ENCODE assay signal across 12 cellular contexts in genomic region chr15:51735611-51736010, GRCh38. TPM values are rescaled to one million over a fixed set of nuclear protein-coding genes. Genes with fewer than 3 reads are reported as not detected.
A peak's percentile ranks its signal among the peaks of the same experiment; 100 is the strongest.
DNase-seq lines count a peak whose midpoint lies in the region; ATAC-seq, FAIRE-seq and TF ChIP-seq lines count a peak whose summit lies in the region.
"Had no signal": no experiment of that assay in that cellular context is flagged by ENCODE, and none has a peak within 500 bp of the region (broad histone marks: within the 10 kb centered on the region; RNA-seq: fewer than 3 reads in every experiment).

No MANE protein-coding gene starts in this region.

- peak overlapping the region; percentile 81 for H3K4me3 Mint-ChIP-seq in activated CD4-positive, alpha-beta memory T cell treated with anti-CD3 and anti-CD28 coated beads, Interleukin-2, amount 10 ng/mL, durations not matched to agents 7 days and 5 days

- peak overlapping the region; percentile 80 for H3K27ac Mint-ChIP-seq in activated CD4-positive, alpha-beta memory T cell treated with anti-CD3 and anti-CD28 coated beads, Interleukin-2, amount 10 ng/mL, durations not matched to agents 7 days and 5 days

- TF ChIP-seq CTCF in A549 (IDR thresholded peaks at IDR 0.05) (no peak), GM06990 (IDR thresholded peaks at IDR 0.05; ENCODE audit: insufficient read depth, low read length, poor library complexity, severe bottlenecking) (no peak), esophagus squamous epithelium (IDR thresholded peaks at IDR 0.05) (no peak)

- intact Hi-C loops in esophagus squamous epithelium (cut with DNase I) = no loop called here

- peaks cover 15% of the 10 kb centered on the region for H3K36me3 Mint-ChIP-seq in activated CD4-positive, alpha-beta memory T cell treated with anti-CD3 and anti-CD28 coated beads, Interleukin-2, amount 10 ng/mL, durations not matched to agents 7 days and 5 days (ENCODE audit: low read depth)

- FAIRE-seq in A549 (lab: Jason Lieb, UNC) = no peak

- ATAC-seq in A549 (no peak), HG02852 (IDR thresholded peaks at IDR 0.05; ENCODE audit: unreplicated experiment) (no peak), HG02885 (IDR thresholded peaks at IDR 0.05; ENCODE audit: poor library complexity, unreplicated experiment) (no peak)
- ATAC-seq: esophagus mucosa had no signal

- DNase-seq in A549 (ENCODE audit: low read depth in 1 of 2, low spot score in 1 of 2) (no peak), GM06990 (ENCODE audit: extremely low read depth, insufficient read length) (no peak), esophagus squamous epithelium (lab: John Stamatoyannopoulos, UW) (no peak), retina (no peak), cortex of kidney (lab: John Stamatoyannopoulos, UW) (no peak)
- peak; percentile 35 for DNase-seq in activated CD4-positive, alpha-beta memory T cell treated with anti-CD3 and anti-CD28 coated beads, Interleukin-2, amount 10 ng/mL, durations not matched to agents 7 days and 5 days
- DNase-seq: activated gamma-delta T cell, H7 had no signal

- no peak for TF ChIP-seq EP300 in A549 (IDR thresholded peaks at IDR 0.05)

- no peaks in the 10 kb centered on the region for H3K36me3 ChIP-seq in GM06990 (ENCODE audit: control insufficient read depth, insufficient read depth, low read length)
- H3K36me3 ChIP-seq in esophagus squamous epithelium = no peaks in the 10 kb centered on the region

- H3K4me2 ChIP-seq in A549 = peak overlapping the region; percentile 95

- peaks cover 16% of the 10 kb centered on the region for H3K4me1 ChIP-seq in A549
- peaks cover 27 to 80% (median 45%) of the 10 kb centered on the region in 3 donors for H3K4me1 ChIP-seq in esophagus squamous epithelium

- TF ChIP-seq POLR2A in A549 (IDR thresholded peaks at IDR 0.05; ENCODE audit: low read length) = no peak
- no peak for TF ChIP-seq POLR2A in esophagus squamous epithelium (IDR thresholded peaks at IDR 0.05)

- H3K4me1 Mint-ChIP-seq in activated CD4-positive, alpha-beta memory T cell treated with anti-CD3 and anti-CD28 coated beads, Interleukin-2, amount 10 ng/mL, durations not matched to agents 7 days and 5 days = peaks cover 65% of the 10 kb centered on the region

- H3K4me3 ChIP-seq in A549 (no peak overlapping the region), GM06990 (replicated peaks; ENCODE audit: low read depth, low read length) (peak overlapping the region; percentile 78), esophagus squamous epithelium (peak overlapping the region in 1 of 4 donors; percentile 92)
- H3K4me3 ChIP-seq: SK-N-MC had no signal

- POLR2A ChIA-PET in A549 (lab: Yijun Ruan, JAX) = interaction anchor here (1.1 kb wide), 1 partner anchor 10 kb away, joined by 3 read pairs; no protein-coding TSS in a partner anchor
- POLR2A ChIA-PET in activated CD4-positive, alpha-beta memory T cell treated with anti-CD3 and anti-CD28 coated beads, Interleukin-2, amount 10 ng/mL, durations not matched to agents 7 days and 5 days (lab: Charles Lee) = interaction anchor here (2.1 kb wide), 1 partner anchor 13 kb away, joined by 5 read pairs; no protein-coding TSS in a partner anchor

- H3K9me3 Mint-ChIP-seq in activated CD4-positive, alpha-beta memory T cell treated with anti-CD3 and anti-CD28 coated beads, Interleukin-2, amount 10 ng/mL, durations not matched to agents 7 days and 5 days = no peaks in the 10 kb centered on the region

- H3K27me3 ChIP-seq in GM06990 (replicated peaks; ENCODE audit: control insufficient read depth, insufficient read depth, low read length) = no peaks in the 10 kb centered on the region
- H3K27me3 ChIP-seq in esophagus squamous epithelium = no peaks in the 10 kb centered on the region

- no peaks in the 10 kb centered on the region for H3K27me3 Mint-ChIP-seq in activated CD4-positive, alpha-beta memory T cell treated with anti-CD3 and anti-CD28 coated beads, Interleukin-2, amount 10 ng/mL, durations not matched to agents 7 days and 5 days

- H3K27ac ChIP-seq in A549 (no peak overlapping the region), esophagus squamous epithelium (peak overlapping the region in 3 of 4 donors; percentile 17 to 96 (median 87))
- H3K27ac ChIP-seq: SK-N-MC had no signal

- WGBS in A549 (ENCODE audit: missing lambda C conversion rate) = 89% methylated on average over 3 of the region's 3 CpGs
- WGBS in esophagus squamous epithelium, 2 donors = 44 to 50% methylated on average over 3 of the region's 3 CpGs

- H3K9me3 ChIP-seq in A549 (no peaks in the 10 kb centered on the region), esophagus squamous epithelium (no peaks in the 10 kb centered on the region)

- CTCF ChIA-PET in A549 (lab: Yijun Ruan, JAX) = interaction anchor here (0.6 to 9.8 kb wide), 10 partner anchors 9 to 104 kb away, joined by 3 to 73 read pairs (median 4); no protein-coding TSS in a partner anchor
- CTCF ChIA-PET in activated CD4-positive, alpha-beta memory T cell treated with anti-CD3 and anti-CD28 coated beads, Interleukin-2, amount 10 ng/mL, durations not matched to agents 7 days and 5 days (lab: Charles Lee) = interaction anchor here (0.7 to 2.6 kb wide), 4 partner anchors 10 to 104 kb away, joined by 3 to 16 read pairs (median 8); no protein-coding TSS in a partner anchor

- TF ChIP-seq RAD21 in A549 (conservative IDR thresholded peaks at IDR 0.05 in 1 of 2, IDR thresholded peaks at IDR 0.05 in 1 of 2) = no peak

TF ChIP-seq in A549, 52 proteins besides CTCF, POLR2A, EP300 and RAD21:
- TF ChIP-seq RFX5 (IDR thresholded peaks at IDR 0.05) (no peak), ZFP36 (IDR thresholded peaks at IDR 0.05; ENCODE audit: borderline replicate concordance, partially characterized antibody) (no peak), BHLHE40 (IDR thresholded peaks at IDR 0.05; ENCODE audit: low read depth, low read length) (no peak), HDAC2 (IDR thresholded peaks at IDR 0.05) (no peak)

RNA-seq across cellular contexts. Expression of gene LYSMD2, which starts 1.8 kb away (rescaled TPM):
- polyA plus RNA-seq in A549 (2011; rRNA removed) = 29.2 and 32.1 TPM in 2 replicates
- 11.8 and 14.3 TPM in 2 replicates for polyA plus RNA-seq in A549 (2012; cell fraction: cytosol; rRNA removed)
- 6.2 and 9.6 TPM in 2 replicates for polyA plus RNA-seq in A549 (2012; cell fraction: nucleus; rRNA removed)
- polyA plus RNA-seq in A549 (2017; fragmentation: RNase III; extraction: RNeasy Plus Mini Kit Qiagen cat#74134 plus additional on column Dnase treatment) = 16.9 to 18.5 TPM (median 18.3 TPM) in 3 replicates
- 2.7 and 4.0 TPM in 2 replicates for polyA minus RNA-seq in A549 (2011; rRNA and poly(A)+ RNA removed)
- 10 to 100 TPM; 14.8 to 14.9 TPM for total RNA-seq in activated CD4-positive, alpha-beta memory T cell treated with anti-CD3 and anti-CD28 coated beads, Interleukin-2, amount 10 ng/mL, durations not matched to agents 7 days and 5 days
- 10 to 100 TPM; 11.0 to 15.0 (median 12.9) TPM for total RNA-seq in esophagus squamous epithelium

RNA-seq across cellular contexts. Expression of gene TMOD2, which starts 15.8 kb away (rescaled TPM):
- polyA plus RNA-seq in A549 (2011; rRNA removed) = 2.5 and 2.8 TPM in 2 replicates
- polyA plus RNA-seq in A549 (2012; cell fraction: cytosol; rRNA removed) = 0.24 and 0.30 TPM in 2 replicates
- polyA plus RNA-seq in A549 (2012; cell fraction: nucleus; rRNA removed) = 0.18 and 0.31 TPM in 2 replicates
- polyA plus RNA-seq in A549 (2017; fragmentation: RNase III; extraction: RNeasy Plus Mini Kit Qiagen cat#74134 plus additional on column Dnase treatment) = 1.6 to 2.1 TPM (median 2.0 TPM) in 3 replicates
- polyA minus RNA-seq in A549 (2011; rRNA and poly(A)+ RNA removed) = 1.2 and 1.4 TPM in 2 replicates
- total RNA-seq in activated CD4-positive, alpha-beta memory T cell treated with anti-CD3 and anti-CD28 coated beads, Interleukin-2, amount 10 ng/mL, durations not matched to agents 7 days and 5 days = 1 to 10 TPM; 6.2 to 6.5 TPM
- total RNA-seq in esophagus squamous epithelium = 1 to 10 TPM; 3.4 to 9.0 (median 4.8) TPM

RNA-seq across cellular contexts. Expression of gene SCG3, which starts 54.3 kb away (rescaled TPM):
- polyA plus RNA-seq in A549 (2011; rRNA removed) (0.03 TPM in 1 of 2 replicates, not detected in the other), A549 (2017; fragmentation: RNase III; extraction: RNeasy Plus Mini Kit Qiagen cat#74134 plus additional on column Dnase treatment) (0.03 TPM in 1 of 3 replicates, not detected in the others)
- polyA plus RNA-seq in A549 (2012; cell fraction: cytosol; rRNA removed) = 0.01 TPM in 1 of 2 replicates, not detected in the other
- not detected in 2 replicates for polyA plus RNA-seq in A549 (2012; cell fraction: nucleus; rRNA removed)
- not detected in 2 replicates for polyA minus RNA-seq in A549 (2011; rRNA and poly(A)+ RNA removed)
- total RNA-seq in activated CD4-positive, alpha-beta memory T cell treated with anti-CD3 and anti-CD28 coated beads, Interleukin-2, amount 10 ng/mL, durations not matched to agents 7 days and 5 days = not detected
- total RNA-seq in esophagus squamous epithelium = under 1 TPM in 1 of 4 donors, not detected in 3; 0.38 TPM
- total RNA-seq: esophagus mucosa had no signal

Comparison
In these comparisons a context has a peak if more than half of its experiments do, and no peak if none do; other contexts are left out.
1. H3K27ac ChIP-seq: peak in esophagus squamous epithelium (3 of 4); none in A549 (0 of 2).